ENCODE assay signal across 24 cellular contexts in the genomic region with DNA sequence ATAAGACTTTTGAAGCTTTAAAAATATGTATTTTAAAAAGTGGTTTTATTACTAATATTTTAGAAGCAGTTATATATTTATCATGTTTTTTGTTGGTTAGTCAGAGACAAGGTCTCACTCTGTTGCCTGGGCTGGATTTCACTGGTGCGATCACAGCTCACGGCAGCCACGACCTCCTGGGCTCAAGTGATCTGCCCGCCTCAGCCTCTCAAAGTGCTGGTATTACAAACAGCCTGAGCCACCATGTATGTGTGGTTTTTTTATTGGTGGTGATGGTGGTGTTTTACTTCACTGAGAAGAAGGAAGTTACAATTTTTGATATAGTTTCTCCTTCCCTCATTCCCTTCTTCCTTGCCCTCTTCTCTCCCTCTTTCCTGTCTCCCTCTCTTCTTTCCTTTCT.
"Had no signal": no experiment of that assay in that cellular context is flagged by ENCODE, and none has a peak within 500 bp of the region (broad histone marks: within the 10 kb centered on the region; RNA-seq: fewer than 3 reads in every experiment).

No MANE protein-coding gene starts in this region.

- DNase-seq: activated CD4-positive, alpha-beta T cell treated with anti-CD3 and anti-CD28 coated beads for 4 hours; activated CD4-positive, alpha-beta T cell treated with anti-CD3 and anti-CD28 coated beads, Interleukin-2, amount 50 U/mL, for 4 hours; activated naive CD4-positive, alpha-beta T cell; activated naive CD8-positive, alpha-beta T cell treated with anti-CD3 and anti-CD28 coated beads for 36 hours; activated T-cell treated with anti-CD3 and anti-CD28 coated beads for 4 hours; activated T-cell treated with anti-CD3 and anti-CD28 coated beads, Interleukin-2, amount 50 U/mL, for 72 hours; adrenal gland; aorta; body of pancreas; dorsolateral prefrontal cortex; effector memory CD4-positive, alpha-beta T cell; kidney glomerular epithelial cell; mucosa of descending colon; right cardiac atrium; stimulated activated CD4-positive, alpha-beta T cell treated with anti-CD3 and anti-CD28 coated beads, Interleukin-15, amount 100 ng/mL, for 24 hours; stimulated activated CD4-positive, alpha-beta T cell treated with anti-CD3 and anti-CD28 coated beads, Interleukin-2, amount 100 ng/mL, for 24 hours; stimulated activated naive B cell treated with anti-CD40 and anti-IgM and Interleukin-4, amounts not matched to agents 10 μg/mL and 1 μg/mL and 100 μg/mL, for 72 hours; stomach; thyroid gland; upper lobe of left lung had no signal

- H3K27ac ChIP-seq: adrenal gland, body of pancreas, coronary artery, dorsolateral prefrontal cortex, left lung, stomach, thyroid gland, upper lobe of left lung, VCaP had no signal

- H3K9me3 ChIP-seq: body of pancreas, thyroid gland had no signal

- H3K4me3 ChIP-seq: adrenal gland, body of pancreas, coronary artery, dorsolateral prefrontal cortex, left lung, mucosa of descending colon, stomach, thyroid gland, upper lobe of left lung had no signal

- H3K36me3 ChIP-seq: adrenal gland, thyroid gland had no signal

- H3K27me3 ChIP-seq: adrenal gland, body of pancreas, dorsolateral prefrontal cortex, left lung, stomach, thyroid gland, upper lobe of left lung had no signal

- ATAC-seq: activated T-cell treated with anti-CD3 and anti-CD28 coated beads, Interleukin-2, amount 50 U/mL, for 72 hours; body of pancreas; left lung; mucosa of descending colon; natural killer cell treated with Interleukin-12 subunit alpha and Interleukin-12 subunit beta and Interleukin-15 and Interleukin-18, amount 100 ng/mL, for 72 hours; right cardiac atrium; stimulated activated naive B cell treated with anti-CD40 and anti-IgM and Interleukin-4, amounts not matched to agents 10 μg/mL and 1 μg/mL and 100 μg/mL, for 72 hours had no signal
